ENCODE assay signal across 1 cellular context in genomic region chr1:145964328-145965118, GRCh38.
TF ChIP-seq lines count a peak whose summit lies in the region.

Gene ANKRD34A, minus strand, starts transcription at chr1:145964575. Its CDS starts 2,816 bp downstream, at chr1:145961759.
Gene POLR3GL, plus strand, starts transcription at chr1:145964690. Its CDS starts 10,176 bp downstream, at chr1:145974866.

TF ChIP-seq in K562, 482 proteins besides CTCF, POLR2A, EP300 and RAD21 (continued from another document and continues in another):
- TF ChIP-seq ZNF407 (IDR thresholded peaks at IDR 0.05; ENCODE audit: low read depth): no peak
- no peak for TF ChIP-seq ZNF24 (IDR thresholded peaks at IDR 0.05)
- TF ChIP-seq CHD2 (IDR thresholded peaks at IDR 0.05; ENCODE audit: low read depth, low read length): no peak
- TF ChIP-seq GATAD2A (IDR thresholded peaks at IDR 0.05): no peak
- TF ChIP-seq SREBF2 (CRISPR knock-in tag; IDR thresholded peaks at IDR 0.05): no peak
- no peak for TF ChIP-seq BRD4 (IDR thresholded peaks at IDR 0.05)
- TF ChIP-seq HNRNPLL (IDR thresholded peaks at IDR 0.05; ENCODE audit: low read depth, low read length, poor library complexity, severe bottlenecking): peak; percentile 67
- peak; percentile 15 for TF ChIP-seq SP2 (IDR thresholded peaks at IDR 0.05; ENCODE audit: extremely low read depth, low read depth, low read length, poor library complexity, severe bottlenecking)
- TF ChIP-seq ZNF830 (CRISPR knock-in tag; IDR thresholded peaks at IDR 0.05): no peak
- TF ChIP-seq CBX1 (IDR thresholded peaks at IDR 0.05; ENCODE audit: low read depth): 0 out of 2 replicates have a peak, but pooled peaks have one; percentile 61
- TF ChIP-seq ZNF347 (CRISPR knock-in tag; IDR thresholded peaks at IDR 0.05; ENCODE audit: low read depth): no peak
- peak; percentile 87 for TF ChIP-seq POLR2B (IDR thresholded peaks at IDR 0.05; ENCODE audit: low read depth, partially characterized antibody)
- no peak for TF ChIP-seq YBX1 (IDR thresholded peaks at IDR 0.05)
- peak; percentile 91 for TF ChIP-seq POLR2G (IDR thresholded peaks at IDR 0.05; ENCODE audit: low read depth, low read length)
- no peak for TF ChIP-seq EZH2 (IDR thresholded peaks at IDR 0.05; ENCODE audit: borderline replicate concordance, low read depth, low read length)
- no peak for TF ChIP-seq EHMT2 (IDR thresholded peaks at IDR 0.05)
- 0 out of 2 replicates have a peak, but pooled peaks have one; percentile 37 for TF ChIP-seq NKRF (IDR thresholded peaks at IDR 0.05; ENCODE audit: borderline replicate concordance)
- TF ChIP-seq STAT5B (CRISPR knock-in tag; IDR thresholded peaks at IDR 0.05): no peak
- TF ChIP-seq ZNF77 (CRISPR knock-in tag; IDR thresholded peaks at IDR 0.05): no peak
- TF ChIP-seq MECOM (CRISPR knock-in tag; IDR thresholded peaks at IDR 0.05): no peak
- TF ChIP-seq ZNF780A (CRISPR knock-in tag; IDR thresholded peaks at IDR 0.05): no peak
- peak; percentile 94 for TF ChIP-seq SUPT5H (IDR thresholded peaks at IDR 0.05)
- TF ChIP-seq ZNF764 (CRISPR knock-in tag; IDR thresholded peaks at IDR 0.05; ENCODE audit: low read depth): no peak
- TF ChIP-seq LEF1 (IDR thresholded peaks at IDR 0.05): no peak
- TF ChIP-seq CBFA2T3 (IDR thresholded peaks at IDR 0.05): no peak
- no peak for TF ChIP-seq MBD1 (CRISPR knock-in tag; IDR thresholded peaks at IDR 0.05)
- TF ChIP-seq C11orf30 (IDR thresholded peaks at IDR 0.05; ENCODE audit: low read depth): no peak
- no peak for TF ChIP-seq ZNF253 (CRISPR knock-in tag; conservative IDR thresholded peaks at IDR 0.05)
- TF ChIP-seq TFAM (CRISPR knock-in tag; conservative IDR thresholded peaks at IDR 0.05): no peak
- no peak for TF ChIP-seq ZNF165 (CRISPR knock-in tag; IDR thresholded peaks at IDR 0.05; ENCODE audit: borderline replicate concordance)
- no peak for TF ChIP-seq ETS1 (conservative IDR thresholded peaks at IDR 0.05; ENCODE audit: control insufficient read depth, low read depth, low read length)
- TF ChIP-seq E2F1 (CRISPR knock-in tag; IDR thresholded peaks at IDR 0.05): no peak; the same call in 1 of the 2 replicates
- no peak for TF ChIP-seq ZNF695 (CRISPR knock-in tag; IDR thresholded peaks at IDR 0.05)
- peak; percentile 96 for TF ChIP-seq KDM5B (IDR thresholded peaks at IDR 0.05; ENCODE audit: insufficient replicate concordance, low read depth, low read length)
- TF ChIP-seq CBX2 (IDR thresholded peaks at IDR 0.05; ENCODE audit: insufficient read depth, low read length, poor library complexity, severe bottlenecking): no peak
- TF ChIP-seq SMAD1 (IDR thresholded peaks at IDR 0.05; ENCODE audit: low read depth, low read length, partially characterized antibody): peak; percentile 62
- no peak for TF ChIP-seq CBX5 (IDR thresholded peaks at IDR 0.05; ENCODE audit: borderline replicate concordance, low read depth)
- no peak for TF ChIP-seq EGR1 (conservative IDR thresholded peaks at IDR 0.05)
- no peak for TF ChIP-seq ZBTB2 (IDR thresholded peaks at IDR 0.05)
- TF ChIP-seq RFX1 (IDR thresholded peaks at IDR 0.05): no peak
- peak; percentile 48 for TF ChIP-seq RBBP5 (IDR thresholded peaks at IDR 0.05; ENCODE audit: borderline replicate concordance, insufficient read depth, low read length, poor library complexity, severe bottlenecking)
- TF ChIP-seq ZFPM2 (CRISPR knock-in tag; IDR thresholded peaks at IDR 0.05): no peak
- TF ChIP-seq NCOR1 (IDR thresholded peaks at IDR 0.05): no peak
- TF ChIP-seq EP400 (IDR thresholded peaks at IDR 0.05): no peak
- TF ChIP-seq ETV1 (tag; conservative IDR thresholded peaks at IDR 0.05; ENCODE audit: low read depth): peak; percentile 91
- TF ChIP-seq USF2 (CRISPR knock-in tag; IDR thresholded peaks at IDR 0.05): no peak
- no peak for TF ChIP-seq ZNF175 (CRISPR knock-in tag; IDR thresholded peaks at IDR 0.05; ENCODE audit: low read depth)
- TF ChIP-seq ATF7 (IDR thresholded peaks at IDR 0.05): peak; percentile 55
- peak; percentile 54 for TF ChIP-seq PRDM10 (IDR thresholded peaks at IDR 0.05; ENCODE audit: partially characterized antibody)
